ENCODE assay signal across 10 cellular contexts in the genomic region with DNA sequence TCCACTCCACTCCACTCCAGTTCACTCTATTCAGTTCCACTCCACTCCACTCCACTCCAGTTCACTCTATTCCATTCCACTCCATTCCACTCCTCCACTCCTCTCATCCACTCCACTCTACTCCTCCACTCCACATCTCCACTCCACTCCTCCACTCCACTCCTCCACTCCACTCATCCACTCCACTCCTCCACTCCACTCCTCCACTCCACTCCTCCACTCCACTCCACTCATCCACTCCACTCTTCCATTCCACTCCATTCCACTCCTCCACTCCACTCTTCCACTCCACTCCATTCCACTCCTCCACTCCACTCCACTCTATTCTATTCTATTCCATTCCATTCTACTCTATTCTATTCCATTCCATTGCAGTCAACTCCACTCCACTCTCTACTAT. TPM values are rescaled to one million over a fixed set of nuclear protein-coding genes. Genes with fewer than 3 reads are reported as not detected.
"Had no signal": no experiment of that assay in that cellular context is flagged by ENCODE, and none has a peak within 500 bp of the region (broad histone marks: within the 10 kb centered on the region; RNA-seq: fewer than 3 reads in every experiment).

No MANE protein-coding gene starts in this region.

- DNase-seq: H9, HCEC 1CT, HFFc6, KG1 had no signal

- H3K4me3 ChIP-seq: GM23338 had no signal

- H2AFZ ChIP-seq: GM23338 had no signal

- H3K4me2 ChIP-seq: GM23338 had no signal

- FAIRE-seq: H54 had no signal

- H3K27ac ChIP-seq: HL-60 had no signal

- ATAC-seq: GM23338 had no signal

RNA-seq across cellular contexts. Expression of gene SERPINA5, which starts 9.8 kb away (rescaled TPM):
- total RNA-seq: HFFc6, HT1080 had no signal
- polyA plus RNA-seq: IgD-negative memory B cell had no signal

RNA-seq across cellular contexts. Expression of gene SERPINA3, which starts 21.1 kb away (rescaled TPM):
- total RNA-seq: GM23338, H1, H9, HFFc6, HT1080 had no signal
- polyA plus RNA-seq: GM23338, H1, IgD-negative memory B cell had no signal

RNA-seq across cellular contexts. Expression of gene SERPINA4, which starts 29.8 kb away (rescaled TPM):
- total RNA-seq: GM23338, H1, H9, HFFc6, HT1080 had no signal
- polyA plus RNA-seq: GM23338, H1, IgD-negative memory B cell had no signal
